18 cellular contexts compared by ENCODE assay signal in the genomic region with DNA sequence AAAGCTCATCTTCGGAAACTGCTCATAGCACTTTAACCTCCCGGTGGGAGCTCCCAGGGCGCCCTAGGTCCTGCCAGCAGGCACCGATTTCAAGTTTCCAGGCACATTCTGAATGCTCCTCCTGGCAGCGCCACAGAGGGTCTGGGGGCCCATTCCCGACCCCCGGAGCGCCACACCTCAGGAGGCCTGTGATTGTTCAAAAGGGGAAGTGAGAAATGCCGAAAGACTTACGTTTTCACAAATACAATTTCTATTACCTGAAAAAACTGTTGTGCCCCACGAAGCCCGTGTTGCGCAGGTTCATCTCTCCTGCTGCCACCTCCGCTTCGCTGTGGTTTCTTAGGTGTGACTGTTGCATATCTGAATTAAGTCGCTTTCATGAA. TPM values are rescaled to one million over a fixed set of nuclear protein-coding genes. Genes with fewer than 3 reads are reported as not detected.
DNase-seq lines count a peak whose midpoint lies in the region; ATAC-seq, FAIRE-seq and TF ChIP-seq lines count a peak whose summit lies in the region.
"Had no signal": no experiment of that assay in that cellular context is flagged by ENCODE, and none has a peak within 500 bp of the region (broad histone marks: within the 10 kb centered on the region; RNA-seq: fewer than 3 reads in every experiment).

No MANE protein-coding gene starts in this region.

- no peak overlapping the region; the same call in 1 of the 2 replicates for H4K8ac ChIP-seq in H1 (ENCODE audit: extremely low read depth, insufficient read depth, low read length)

- no peak overlapping the region for H3K23ac ChIP-seq in H1 (ENCODE audit: insufficient read length)

- peaks cover 50% of the 10 kb centered on the region for H3K4me1 Mint-ChIP-seq in neural crest cell

- H3K27ac ChIP-seq in H1 (ENCODE audit: low read depth, low read length), result no peak overlapping the region
- H3K27ac ChIP-seq: C4-2B, RWPE1, SJCRH30 had no signal

- H3K79me1 ChIP-seq in H1 (ENCODE audit: low read depth, low read length), result no peaks in the 10 kb centered on the region

- TF ChIP-seq EP300 in H1 (IDR thresholded peaks at IDR 0.05; ENCODE audit: borderline replicate concordance in 1 of 2, low read depth in 2 of 2, low read length in 2 of 2), result no peak

- H2AFZ ChIP-seq in H1 (ENCODE audit: low read length), result no peak overlapping the region

- 60% methylated on average over 16 of the region's 16 CpGs; no CpG with 5 or more reads in 1 of the 2 experiments for WGBS in H1 (ENCODE audit: extremely low coverage in 1 of 2, insufficient coverage in 1 of 2, insufficient read length in 1 of 2, insufficient replicate concordance in 2 of 2, low coverage in 1 of 2, low lambda C conversion rate in 2 of 2, missing lambda C conversion rate in 1 of 2), 2 experiments

- no peak overlapping the region for H2BK20ac ChIP-seq in H1 (ENCODE audit: low read length)

- no peak overlapping the region for H2BK5ac ChIP-seq in H1 (ENCODE audit: low read depth, low read length)

- DNase-seq in GM12891 (ENCODE audit: insufficient read length, low spot score), result no peak
- DNase-seq in RPMI8226, result peak; percentile 48
- DNase-seq in H1 (ENCODE audit: low read depth in 1 of 2, low spot score in 2 of 2), result no peak
- no peak for DNase-seq in neural crest cell (ENCODE audit: low read depth, low spot score)
- no peak for DNase-seq in GM13977 (ENCODE audit: low spot score)
- DNase-seq in NCI-H1930 (lab: John Stamatoyannopoulos, UW), result no peak
- DNase-seq: HFFc6, MM.1S, NCI-H1092 treated with DMSO at 0.1 percent for 48 hours, NCI-H524 treated with DMSO at 0.1 percent for 48 hours had no signal

- TF ChIP-seq CTCF in H1 (IDR thresholded peaks at IDR 0.05; ENCODE audit: control extremely low read depth in 1 of 3, insufficient read depth in 1 of 3, low read depth in 1 of 3, low read length in 3 of 3) (no peak), neural crest cell (conservative IDR thresholded peaks at IDR 0.05) (no peak), GM13977 (IDR thresholded peaks at IDR 0.05; ENCODE audit: extremely low read depth, insufficient read depth, missing control alignments) (no peak)

- no peak overlapping the region for H3K56ac ChIP-seq in H1 (replicated peaks; ENCODE audit: insufficient read length, low read depth, low read length)

- FAIRE-seq in GM12891 (lab: Jason Lieb, UNC) (no peak), H1 (lab: Jason Lieb, UNC) (no peak)
- FAIRE-seq: G401.6 had no signal

- peaks cover 6 to 28% (median 20%) of the 10 kb centered on the region in 4 experiments for H3K4me1 ChIP-seq in H1 (replicated peaks in 1 of 4; ENCODE audit: control insufficient read depth in 3 of 4, insufficient read depth in 4 of 4, low read length in 3 of 4)
- H3K4me1 ChIP-seq: SJCRH30 had no signal

- POLR2A ChIA-PET in H1 (lab: Charles Lee; ENCODE audit: partially characterized antibody), result interaction anchor here (1.0 to 1.1 kb wide), 2 partner anchors 12 to 15 kb away, joined by 3 to 4 read pairs; no protein-coding TSS in a partner anchor

- peak overlapping the region; percentile 41 to 53 for H3K4me2 ChIP-seq in H1 (ENCODE audit: insufficient read depth in 1 of 2, low read depth in 2 of 2, low read length in 2 of 2)

- peaks cover 79% of the 10 kb centered on the region for H3K27me3 Mint-ChIP-seq in neural crest cell (ENCODE audit: low read depth)

- H4K91ac ChIP-seq in H1 (replicated peaks; ENCODE audit: insufficient read length, low read length), result no peak overlapping the region

- H3K36me3 Mint-ChIP-seq in neural crest cell (ENCODE audit: low read depth), result no peaks in the 10 kb centered on the region

- no peak for ATAC-seq in GM19351 (IDR thresholded peaks at IDR 0.05; ENCODE audit: unreplicated experiment)

- H2AK5ac ChIP-seq in H1 (ENCODE audit: low read depth, low read length), result no peak overlapping the region

- peak overlapping the region; percentile 62 for H3K27ac Mint-ChIP-seq in neural crest cell (ENCODE audit: unreplicated experiment)
- H3K27ac Mint-ChIP-seq: HFFc6 had no signal

- no peaks in the 10 kb centered on the region for H3K36me3 ChIP-seq in H1 (ENCODE audit: control insufficient read depth in 2 of 4, insufficient read depth in 4 of 4, low read length in 3 of 4)
- H3K36me3 ChIP-seq: SJCRH30 had no signal

- no peak overlapping the region for H3K9ac ChIP-seq in H1 (replicated peaks in 1 of 4; ENCODE audit: extremely low read depth in 1 of 4, low read depth in 3 of 4, low read length in 3 of 4)

- peak overlapping the region; percentile 56 for H3K4me3 Mint-ChIP-seq in neural crest cell
- H3K4me3 Mint-ChIP-seq: HFFc6 had no signal

- no peak overlapping the region for H2BK12ac ChIP-seq in H1 (ENCODE audit: low read depth, low read length)

- no peaks in the 10 kb centered on the region for H3K79me2 ChIP-seq in H1 (ENCODE audit: control insufficient read depth in 1 of 2, insufficient read depth in 2 of 2, low read length in 2 of 2)

- H2BK120ac ChIP-seq in H1 (replicated peaks; ENCODE audit: low read depth, low read length), result no peak overlapping the region

- peaks cover 4 to 11% (median 10%) of the 10 kb centered on the region in 4 experiments; a peak in 6 of 7 replicates for H3K27me3 ChIP-seq in H1 (replicated peaks in 1 of 4; ENCODE audit: control insufficient read depth in 3 of 4, extremely low read depth in 1 of 4, insufficient read depth in 3 of 4, low read length in 3 of 4)

- no peak overlapping the region for H2BK15ac ChIP-seq in H1 (ENCODE audit: low read length)

- H4K20me1 ChIP-seq in H1 (replicated peaks in 1 of 2; ENCODE audit: control insufficient read depth in 1 of 2, insufficient read depth in 2 of 2, low read length in 2 of 2), result peaks cover 0 to 2% of the 10 kb centered on the region in 2 experiments

- no peaks in the 10 kb centered on the region for H3K9me3 ChIP-seq in H1 (ENCODE audit: insufficient read depth in 2 of 2, low read depth in 1 of 2, low read length in 1 of 2)
- H3K9me3 ChIP-seq: SJCRH30 had no signal

- no peak overlapping the region for H3K18ac ChIP-seq in H1 (ENCODE audit: extremely low read depth, low read length)

- no peaks in the 10 kb centered on the region for H3K23me2 ChIP-seq in H1 (ENCODE audit: low read depth, low read length)

- TF ChIP-seq POLR2A in GM12891 (IDR thresholded peaks at IDR 0.05; ENCODE audit: low read depth, low read length) (no peak), H1 (IDR thresholded peaks at IDR 0.05; ENCODE audit: control extremely low read depth in 1 of 2, low read depth in 2 of 2, low read length in 2 of 2) (no peak)

- CTCF ChIA-PET in H1 (lab: Charles Lee; ENCODE audit: partially characterized antibody), result interaction anchor here (0.8 to 2.3 kb wide), 3 partner anchors 15 to 60 kb away, joined by 3 to 7 read pairs (median 5); no protein-coding TSS in a partner anchor

- no peaks in the 10 kb centered on the region for H3K9me3 Mint-ChIP-seq in neural crest cell
- H3K9me3 Mint-ChIP-seq: HFFc6 had no signal

- H3K14ac ChIP-seq in H1 (ENCODE audit: insufficient read length), result no peak overlapping the region

- H4K5ac ChIP-seq in H1 (ENCODE audit: insufficient read length, low read depth, low read length), result no peak overlapping the region

- H3K4me3 ChIP-seq in H1 (ENCODE audit: extremely low read depth in 1 of 4, insufficient read depth in 2 of 4, low read depth in 3 of 4, low read length in 4 of 4), result peak overlapping the region in 1 of 4 experiments; percentile 49; a peak in 4 of 8 replicates
- H3K4me3 ChIP-seq: SJCRH30 had no signal

- in situ Hi-C loops in GM13977 (cut with MboI; ENCODE audit: low pct_unique_long_range_greater_than_20kb, low sequenced_read_pairs, unreplicated experiment), result no loop called here

- TF ChIP-seq RAD21 in H1 (IDR thresholded peaks at IDR 0.05 in 1 of 2, conservative IDR thresholded peaks at IDR 0.05 in 1 of 2; ENCODE audit: low read depth in 2 of 2, low read length in 2 of 2), result no peak

- no peak overlapping the region for H3K4ac ChIP-seq in H1 (replicated peaks; ENCODE audit: insufficient read length, low read depth, low read length)

TF ChIP-seq in GM12891, 5 proteins besides CTCF, POLR2A, EP300 and RAD21:
- no peak for TF ChIP-seq POU2F2 (IDR thresholded peaks at IDR 0.05; ENCODE audit: low read depth, low read length)
- no peak for TF ChIP-seq TAF1 (IDR thresholded peaks at IDR 0.05; ENCODE audit: low read depth, low read length)
- no peak for TF ChIP-seq PAX5 (IDR thresholded peaks at IDR 0.05; ENCODE audit: insufficient read depth, low read length, severe bottlenecking)
- TF ChIP-seq POLR2AphosphoS5 (IDR thresholded peaks at IDR 0.05; ENCODE audit: low read depth, low read length), result no peak
- TF ChIP-seq SPI1 (IDR thresholded peaks at IDR 0.05; ENCODE audit: low read depth, low read length), result peak; percentile 93

TF ChIP-seq in H1, 55 proteins besides CTCF, POLR2A, EP300 and RAD21 (continues in another document):
- TF ChIP-seq KDM4A (IDR thresholded peaks at IDR 0.05; ENCODE audit: low read depth, low read length, severe bottlenecking) (no peak), POU5F1 (IDR thresholded peaks at IDR 0.05; ENCODE audit: low read depth, low read length) (no peak), SIRT6 (IDR thresholded peaks at IDR 0.05; ENCODE audit: low read length) (no peak), CBX8 (IDR thresholded peaks at IDR 0.05; ENCODE audit: borderline replicate concordance, low read depth, low read length) (no peak)

RNA-seq across cellular contexts. Expression of gene MYT1, which starts 2.0 kb away (rescaled TPM):
- 0.44 TPM for polyA plus RNA-seq in GM12891 (2012; ENCODE audit: low read depth, missing spikeins)
- 1.1 and 2.0 TPM in 2 replicates for total RNA-seq in H1 (2021; fragmentation: NEBNext Ultra II Directional; extraction: Animal tissue kit (Norgen Biotek cat#: 25700))
- polyA plus RNA-seq in H1 (2011; rRNA removed), result 0.63 and 1.0 TPM in 2 replicates
- 0.96 TPM for polyA plus RNA-seq in H1 (2011; cell fraction: cytosol; rRNA removed)
- polyA plus RNA-seq in H1 (2011; cell fraction: nucleus; rRNA removed), result 2.8 TPM
- 0.51 to 1.5 TPM (median 1.1 TPM) in 4 replicates for polyA plus RNA-seq in H1 (2012, experiment 1 of 2)
- polyA plus RNA-seq in H1 (2012, experiment 2 of 2), result 0.24 TPM
- polyA plus RNA-seq in H1 (2013, experiment 1 of 2), result 1.2 TPM
- polyA plus RNA-seq in H1 (2013, experiment 2 of 2), result 0.90 TPM
- polyA minus RNA-seq in H1 (2011; rRNA and poly(A)+ RNA removed), result 0.88 and 0.95 TPM in 2 replicates
- 1.3 TPM for polyA minus RNA-seq in H1 (2011; cell fraction: cytosol; rRNA and poly(A)+ RNA removed)
- polyA minus RNA-seq in H1 (2011; cell fraction: nucleus; rRNA and poly(A)+ RNA removed), result 1.00 TPM
- 4.0 and 4.3 TPM in 2 replicates for total RNA-seq in neural crest cell
- total RNA-seq: HFFc6, IMR-90, SJCRH30 had no signal
- polyA plus RNA-seq: IMR-90 had no signal

RNA-seq across cellular contexts. Expression of gene NPBWR2, which starts 54.9 kb away (rescaled TPM):
- polyA plus RNA-seq in GM12891 (2012; ENCODE audit: low read depth, missing spikeins), result not detected
- total RNA-seq in H1 (2021; fragmentation: NEBNext Ultra II Directional; extraction: Animal tissue kit (Norgen Biotek cat#: 25700)), result not detected in 2 replicates
- not detected in 2 replicates for polyA plus RNA-seq in H1 (2011; rRNA removed)
- polyA plus RNA-seq in H1 (2011; cell fraction: cytosol; rRNA removed), result not detected
- not detected for polyA plus RNA-seq in H1 (2011; cell fraction: nucleus; rRNA removed)
- 0.11 TPM in 1 of 4 replicates, not detected in the others for polyA plus RNA-seq in H1 (2012, experiment 1 of 2)
- polyA plus RNA-seq in H1 (2012, experiment 2 of 2), result not detected
- not detected for polyA plus RNA-seq in H1 (2013, experiment 1 of 2)
- not detected for polyA plus RNA-seq in H1 (2013, experiment 2 of 2)
- polyA minus RNA-seq in H1 (2011; rRNA and poly(A)+ RNA removed), result not detected in 2 replicates
- polyA minus RNA-seq in H1 (2011; cell fraction: cytosol; rRNA and poly(A)+ RNA removed), result not detected
- not detected for polyA minus RNA-seq in H1 (2011; cell fraction: nucleus; rRNA and poly(A)+ RNA removed)
- total RNA-seq in neural crest cell, result not detected in 2 replicates
- total RNA-seq: H4, HFFc6, IMR-90, OCI-LY7, SJCRH30 had no signal
- polyA plus RNA-seq: IMR-90 had no signal
